8 cellular contexts compared by ENCODE assay signal in genomic region chr10:103416436-103417147, GRCh38. TPM values are rescaled to one million over a fixed set of nuclear protein-coding genes. Genes with fewer than 3 reads are reported as not detected.
A peak's percentile ranks its signal among the peaks of the same experiment; 100 is the strongest.
DNase-seq lines count a peak whose midpoint lies in the region; ATAC-seq and TF ChIP-seq lines count a peak whose summit lies in the region.

No MANE protein-coding gene starts in this region.

- POLR2A ChIA-PET in A673 (lab: Charles Lee; ENCODE audit: low non-redundant PET) = no interaction called here
- POLR2A ChIA-PET in activated CD8-positive, alpha-beta T cell treated with anti-CD3 and anti-CD28 coated beads for 36 hours (lab: Charles Lee) = interaction anchor here (1.3 kb wide), 1 partner anchor 11 kb away, joined by 3 read pairs; no protein-coding TSS in a partner anchor

- H3K4me1 ChIP-seq in A673 (ENCODE audit: insufficient read depth, low read length, poor library complexity, severe bottlenecking) (no peaks in the 10 kb centered on the region), transverse colon (no peaks in the 10 kb centered on the region)

- no peaks in the 10 kb centered on the region for H3K27me3 Mint-ChIP-seq in activated CD8-positive, alpha-beta T cell treated with anti-CD3 and anti-CD28 coated beads for 36 hours
- H3K27me3 Mint-ChIP-seq in natural killer cell treated with Interleukin-12 subunit alpha and Interleukin-12 subunit beta and Interleukin-15 and Interleukin-18, amount 100 ng/mL, for 72 hours = no peaks in the 10 kb centered on the region

- no TSS peak for BruUV-seq in A673 (replicated peaks; lab: Mats Ljungman, UMichigan)

- H3K4me3 Mint-ChIP-seq in activated CD8-positive, alpha-beta T cell treated with anti-CD3 and anti-CD28 coated beads for 36 hours = no peak overlapping the region
- no peak overlapping the region for H3K4me3 Mint-ChIP-seq in natural killer cell treated with Interleukin-12 subunit alpha and Interleukin-12 subunit beta and Interleukin-15 and Interleukin-18, amount 100 ng/mL, for 72 hours

- H3K4me1 Mint-ChIP-seq in activated CD8-positive, alpha-beta T cell treated with anti-CD3 and anti-CD28 coated beads for 36 hours (ENCODE audit: low read depth) = no peaks in the 10 kb centered on the region
- H3K4me1 Mint-ChIP-seq in natural killer cell treated with Interleukin-12 subunit alpha and Interleukin-12 subunit beta and Interleukin-15 and Interleukin-18, amount 100 ng/mL, for 72 hours (ENCODE audit: low read depth in 2 of 2) = no peaks in the 10 kb centered on the region

- intact Hi-C loops in A673 (cut with micrococcal nuclease; ENCODE audit: unreplicated experiment) (loop anchor here (2.0 to 5.0 kb wide), 2 partner anchors 71 to 176 kb away; no protein-coding TSS in a partner anchor), transverse colon (cut with DNase I; ENCODE audit: low total_unique reads) (loop anchor here (2.0 kb wide), 1 partner anchor 64 kb away; no protein-coding TSS in a partner anchor)
- intact Hi-C loops in activated CD8-positive, alpha-beta T cell treated with anti-CD3 and anti-CD28 coated beads for 36 hours (cut with micrococcal nuclease) = loop anchor here (1.0 kb wide), 1 partner anchor 66 kb away; no protein-coding TSS in a partner anchor

- H3K27ac ChIP-seq in A673 (ENCODE audit: low read depth, low read length, poor library complexity, severe bottlenecking) = no peak overlapping the region
- H3K27ac ChIP-seq in transverse colon = no peak overlapping the region

- in situ Hi-C loops in transverse colon (cut with MboI; ENCODE audit: low pct_ligation_motif_present in 1 of 4, low pct_unique_long_range_greater_than_20kb in 1 of 4, low sequenced_read_pairs in 3 of 4) = loop anchor here in 2 of 4 donors (5.0 to 25.0 kb wide), 3 partner anchors 68 to 271 kb away; no protein-coding TSS in a partner anchor

- H3K9me3 ChIP-seq in A673 (ENCODE audit: low read depth, low read length, poor library complexity, severe bottlenecking) (no peaks in the 10 kb centered on the region), transverse colon (no peaks in the 10 kb centered on the region)

- ATAC-seq in activated CD8-positive, alpha-beta T cell treated with anti-CD3 and anti-CD28 coated beads for 36 hours = peak; percentile 47
- ATAC-seq in esophagus mucosa (peak; percentile 53), GM21717 (IDR thresholded peaks at IDR 0.05; ENCODE audit: unreplicated experiment) (no peak)
- ATAC-seq in natural killer cell treated with Interleukin-12 subunit alpha and Interleukin-12 subunit beta and Interleukin-15 and Interleukin-18, amount 100 ng/mL, for 72 hours = peak; percentile 41 to 52

- WGBS in transverse colon (ENCODE audit: low coverage in 1 of 2), 2 donors = 0 to 50% methylated on average over 1 to 8 of the region's 8 CpGs

- peak; percentile 59 for DNase-seq in A673 (ENCODE audit: low spot score)
- peak; percentile 80 for DNase-seq in GM12865 (ENCODE audit: low read depth)
- peak; percentile 64 for DNase-seq in NCI-H460 (ENCODE audit: extremely low read depth, low read depth)
- peak; percentile 78 for DNase-seq in activated CD8-positive, alpha-beta T cell treated with anti-CD3 and anti-CD28 coated beads for 36 hours
- DNase-seq in natural killer cell treated with Interleukin-12 subunit alpha and Interleukin-12 subunit beta and Interleukin-15 and Interleukin-18, amount 100 ng/mL, for 72 hours (ENCODE audit: low spot score) = no peak
- peak; percentile 67 for DNase-seq in transverse colon

- TF ChIP-seq POLR2A in transverse colon (IDR thresholded peaks at IDR 0.05) = no peak

- CTCF ChIA-PET in A673 (lab: Charles Lee) = interaction anchor here (1.1 kb wide), 1 partner anchor 176 kb away, joined by 3 read pairs; no protein-coding TSS in a partner anchor
- CTCF ChIA-PET in activated CD8-positive, alpha-beta T cell treated with anti-CD3 and anti-CD28 coated beads for 36 hours (lab: Charles Lee) = interaction anchor here (0.7 to 6.2 kb wide), 24 partner anchors 8 to 269 kb away, joined by 3 to 72 read pairs (median 6); partner anchors contain the start of genes ATP5MK, CALHM2, NEURL1 and PDCD11

- no peaks in the 10 kb centered on the region for H3K9me3 Mint-ChIP-seq in activated CD8-positive, alpha-beta T cell treated with anti-CD3 and anti-CD28 coated beads for 36 hours
- H3K9me3 Mint-ChIP-seq in natural killer cell treated with Interleukin-12 subunit alpha and Interleukin-12 subunit beta and Interleukin-15 and Interleukin-18, amount 100 ng/mL, for 72 hours = no peaks in the 10 kb centered on the region

- H3K36me3 ChIP-seq in A673 (ENCODE audit: insufficient read depth, low read length, poor library complexity, severe bottlenecking) (peaks cover 89% of the 10 kb centered on the region), transverse colon (peaks cover 0 to 58% (median 31%) of the 10 kb centered on the region in 4 donors)

- H3K36me3 Mint-ChIP-seq in activated CD8-positive, alpha-beta T cell treated with anti-CD3 and anti-CD28 coated beads for 36 hours (ENCODE audit: low read depth) = peaks cover 64% of the 10 kb centered on the region
- peaks cover 46% of the 10 kb centered on the region for H3K36me3 Mint-ChIP-seq in natural killer cell treated with Interleukin-12 subunit alpha and Interleukin-12 subunit beta and Interleukin-15 and Interleukin-18, amount 100 ng/mL, for 72 hours

- no peak overlapping the region for H3K27ac Mint-ChIP-seq in activated CD8-positive, alpha-beta T cell treated with anti-CD3 and anti-CD28 coated beads for 36 hours
- no peak overlapping the region for H3K27ac Mint-ChIP-seq in natural killer cell treated with Interleukin-12 subunit alpha and Interleukin-12 subunit beta and Interleukin-15 and Interleukin-18, amount 100 ng/mL, for 72 hours

- H3K27me3 ChIP-seq in A673 (replicated peaks; ENCODE audit: insufficient read depth, low read depth, low read length, poor library complexity) (no peaks in the 10 kb centered on the region), transverse colon (no peaks in the 10 kb centered on the region)

- H3K4me3 ChIP-seq in A673 (ENCODE audit: low read depth, low read length, poor library complexity, severe bottlenecking) (no peak overlapping the region), GM12865 (ENCODE audit: low read depth, low read length) (no peak overlapping the region), transverse colon (no peak overlapping the region)

- no peak for TF ChIP-seq EP300 in transverse colon (IDR thresholded peaks at IDR 0.05; ENCODE audit: low read depth)

- TF ChIP-seq CTCF in A673 (conservative IDR thresholded peaks at IDR 0.05; ENCODE audit: low read depth, low read length) (peak; percentile 60), GM12865 (IDR thresholded peaks at IDR 0.05; ENCODE audit: insufficient read depth, low read depth, low read length, missing control alignments) (peak; percentile 60), transverse colon (IDR thresholded peaks at IDR 0.05) (peak; percentile 49 to 65 (median 60))
- TF ChIP-seq CTCF in activated CD8-positive, alpha-beta T cell treated with anti-CD3 and anti-CD28 coated beads for 36 hours (IDR thresholded peaks at IDR 0.05) = peak; percentile 81

RNA-seq across cellular contexts. Expression of gene PDCD11, which starts 20.2 kb away (rescaled TPM):
- total RNA-seq in A673 (2021) (68.6 and 78.1 TPM in 2 replicates), esophagus mucosa (23.5 TPM), transverse colon (10 to 100 TPM; 10.1 to 20.0 (median 13.3) TPM)
- 45.6 and 51.4 TPM in 2 replicates for total RNA-seq in NCI-H460 (2014; rRNA removed; shearing (Covaris generic))
- polyA plus RNA-seq in NCI-H460 (2014; cell fraction: nucleus; rRNA removed) = 40.8 and 53.3 TPM in 2 replicates
- 10 to 100 TPM; 63.7 to 68.8 TPM for total RNA-seq in activated CD8-positive, alpha-beta T cell treated with anti-CD3 and anti-CD28 coated beads for 36 hours
- total RNA-seq in natural killer cell treated with Interleukin-12 subunit alpha and Interleukin-12 subunit beta and Interleukin-15 and Interleukin-18, amount 100 ng/mL, for 72 hours = 100 to 1,000 TPM in 1 of 2 donors, 10 to 100 TPM in 1; 61.7 to 151 TPM

RNA-seq across cellular contexts. Expression of gene ATP5MK, which starts 20.3 kb away (rescaled TPM):
- total RNA-seq in A673 (2021) = 393 and 426 TPM in 2 replicates
- 409 and 479 TPM in 2 replicates for total RNA-seq in NCI-H460 (2014; rRNA removed; shearing (Covaris generic))
- polyA plus RNA-seq in NCI-H460 (2014; cell fraction: nucleus; rRNA removed) = 812 and 2,116 TPM in 2 replicates
- total RNA-seq in activated CD8-positive, alpha-beta T cell treated with anti-CD3 and anti-CD28 coated beads for 36 hours = 100 to 1,000 TPM; 404 to 425 TPM
- 399 TPM for total RNA-seq in esophagus mucosa
- total RNA-seq in natural killer cell treated with Interleukin-12 subunit alpha and Interleukin-12 subunit beta and Interleukin-15 and Interleukin-18, amount 100 ng/mL, for 72 hours = 100 to 1,000 TPM; 161 to 302 TPM
- total RNA-seq in transverse colon = 100 to 1,000 TPM in 3 of 4 donors, 10 to 100 TPM in 1; 13.7 to 415 (median 216) TPM

RNA-seq across cellular contexts. Expression of gene CALHM2, which starts 35.6 kb away (rescaled TPM):
- total RNA-seq in A673 (2021) (5.9 TPM in 2 replicates), esophagus mucosa (2.7 TPM), transverse colon (10 to 100 TPM in 3 of 4 donors, 1 to 10 TPM in 1; 3.2 to 21.1 (median 15.7) TPM)
- 16.6 and 18.1 TPM in 2 replicates for total RNA-seq in NCI-H460 (2014; rRNA removed; shearing (Covaris generic))
- 29.7 and 30.9 TPM in 2 replicates for polyA plus RNA-seq in NCI-H460 (2014; cell fraction: nucleus; rRNA removed)
- 1 to 10 TPM; 7.6 to 9.5 TPM for total RNA-seq in activated CD8-positive, alpha-beta T cell treated with anti-CD3 and anti-CD28 coated beads for 36 hours
- total RNA-seq in natural killer cell treated with Interleukin-12 subunit alpha and Interleukin-12 subunit beta and Interleukin-15 and Interleukin-18, amount 100 ng/mL, for 72 hours = 10 to 100 TPM; 11.2 to 12.7 TPM

RNA-seq across cellular contexts. Expression of gene CALHM1, which starts 42.1 kb away (rescaled TPM):
- total RNA-seq in A673 (2021) (not detected in 2 replicates), esophagus mucosa (0.04 TPM), transverse colon (not detected)
- total RNA-seq in NCI-H460 (2014; rRNA removed; shearing (Covaris generic)) = not detected in 2 replicates
- not detected in 2 replicates for polyA plus RNA-seq in NCI-H460 (2014; cell fraction: nucleus; rRNA removed)
- total RNA-seq in activated CD8-positive, alpha-beta T cell treated with anti-CD3 and anti-CD28 coated beads for 36 hours = not detected
- total RNA-seq in natural killer cell treated with Interleukin-12 subunit alpha and Interleukin-12 subunit beta and Interleukin-15 and Interleukin-18, amount 100 ng/mL, for 72 hours = not detected

RNA-seq across cellular contexts. Expression of gene TAF5, which starts 48.8 kb away (rescaled TPM):
- total RNA-seq in A673 (2021) = 13.6 and 13.7 TPM in 2 replicates
- total RNA-seq in NCI-H460 (2014; rRNA removed; shearing (Covaris generic)) = 9.1 and 9.8 TPM in 2 replicates
- 6.1 and 8.5 TPM in 2 replicates for polyA plus RNA-seq in NCI-H460 (2014; cell fraction: nucleus; rRNA removed)
- 10 to 100 TPM; 11.1 to 13.0 TPM for total RNA-seq in activated CD8-positive, alpha-beta T cell treated with anti-CD3 and anti-CD28 coated beads for 36 hours
- total RNA-seq in esophagus mucosa = 2.6 TPM
- 10 to 100 TPM in 1 of 2 donors, 1 to 10 TPM in 1; 8.3 to 11.3 TPM for total RNA-seq in natural killer cell treated with Interleukin-12 subunit alpha and Interleukin-12 subunit beta and Interleukin-15 and Interleukin-18, amount 100 ng/mL, for 72 hours
- 10 to 100 TPM in 1 of 4 donors, 1 to 10 TPM in 2, under 1 TPM in 1; 1.00 to 22.8 (median 5.9) TPM for total RNA-seq in transverse colon
